In the genomic region with DNA sequence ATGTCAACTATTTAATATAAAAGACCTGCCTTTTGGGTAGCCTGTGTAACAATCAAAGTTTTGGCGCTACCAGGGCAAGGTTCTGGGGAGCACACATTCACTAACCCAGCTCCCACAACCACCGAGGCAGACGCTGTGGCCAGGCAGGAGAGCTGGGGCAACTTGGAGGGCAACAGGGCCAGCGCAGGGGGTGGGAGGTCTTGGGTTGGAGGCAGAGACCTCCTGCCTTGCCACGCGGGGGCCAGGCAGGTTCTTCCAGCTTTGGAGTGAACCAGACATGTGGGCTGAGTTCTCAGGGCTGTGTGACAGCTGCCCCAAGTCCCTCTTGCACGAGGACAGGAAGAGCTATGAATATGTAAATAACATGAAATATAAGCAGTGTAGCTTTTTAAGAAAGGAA, we compare ENCODE assay signal across 29 cellular contexts.
"Had no signal": no experiment of that assay in that cellular context is flagged by ENCODE, and none has a peak within 500 bp of the region (broad histone marks: within the 10 kb centered on the region; RNA-seq: fewer than 3 reads in every experiment).

No MANE protein-coding gene starts in this region.

- H3K27ac ChIP-seq: left lung, lower lobe of right lung, neural progenitor cell, ovary, right atrium auricular region, right lobe of liver, tibial nerve, uterus had no signal

- H3K36me3 Mint-ChIP-seq: immature natural killer cell; mesothelial cell of epicardium; natural killer cell; neural progenitor cell; stimulated activated memory B cell treated with anti-CD40 and anti-IgM and Interleukin-4, amounts not matched to agents 10 μg/mL and 1 μg/mL and 100 μg/mL, for 72 hours; type B pancreatic cell had no signal

- H3K4me3 ChIP-seq: left lung, lower lobe of right lung, neural progenitor cell, ovary, right atrium auricular region, right lobe of liver, tibial nerve, uterus had no signal

- H3K4me1 ChIP-seq: uterus had no signal

- H2AFZ ChIP-seq: neural progenitor cell had no signal

- H3K4me2 ChIP-seq: neural progenitor cell had no signal

- H3K27ac Mint-ChIP-seq: immature natural killer cell; mesothelial cell of epicardium; naive B cell; natural killer cell; nephron progenitor cell; neural progenitor cell; progenitor cell of endocrine pancreas; stimulated activated memory B cell treated with anti-CD40 and anti-IgM and Interleukin-4, amounts not matched to agents 10 μg/mL and 1 μg/mL and 100 μg/mL, for 72 hours; stimulated activated naive CD8-positive, alpha-beta T cell treated with anti-CD3 and anti-CD28 coated beads, Interleukin-15, amount 100 ng/mL, for 72 hours; type B pancreatic cell had no signal

- H3K27me3 Mint-ChIP-seq: progenitor cell of endocrine pancreas had no signal

- H3K9me3 Mint-ChIP-seq: immature natural killer cell; mesothelial cell of epicardium; natural killer cell; neural progenitor cell; stimulated activated naive CD8-positive, alpha-beta T cell treated with anti-CD3 and anti-CD28 coated beads, Interleukin-15, amount 100 ng/mL, for 72 hours; type B pancreatic cell had no signal

- H3K9ac ChIP-seq: neural progenitor cell had no signal

- H3K9me3 ChIP-seq: left lung, lower lobe of right lung, ovary, right atrium auricular region, right lobe of liver, tibial nerve, uterus had no signal

- H3K27me3 ChIP-seq: ovary, right atrium auricular region, right lobe of liver, uterus had no signal

- DNase-seq: hypothalamus; immature natural killer cell; kidney; left colon; left lung; lower lobe of right lung; mammary epithelial cell; mesenchymal stem cell; naive B cell; natural killer cell; nephron progenitor cell; ovary; small intestine; stimulated activated CD4-positive, alpha-beta T cell treated with anti-CD3 and anti-CD28 coated beads, Interleukin-1b, Interleukin-23, amount 100 ng/mL, for 48 hours; stimulated activated CD4-positive, alpha-beta T cell treated with anti-CD3 and anti-CD28 coated beads, Interleukin-2, amount 100 ng/mL, for 48 hours; stimulated activated CD4-positive, alpha-beta T cell treated with anti-CD3 and anti-CD28 coated beads, Interleukin-4, amount 100 ng/mL, for 4 hours; stimulated activated CD8-positive, alpha-beta memory T cell treated with anti-CD3 and anti-CD28 coated beads, Interleukin-4, amount 100 ng/mL, for 48 hours; stimulated activated naive CD4-positive, alpha-beta T cell treated with Interleukin-2 at 50 U/mL for 16 hours; stimulated activated naive CD8-positive, alpha-beta T cell treated with anti-CD3 and anti-CD28 coated beads, Interleukin-15, amount 100 ng/mL, for 72 hours; substantia nigra; uterus had no signal

- H3K4me3 Mint-ChIP-seq: immature natural killer cell; mesothelial cell of epicardium; naive B cell; natural killer cell; nephron progenitor cell; neural progenitor cell; stimulated activated memory B cell treated with anti-CD40 and anti-IgM and Interleukin-4, amounts not matched to agents 10 μg/mL and 1 μg/mL and 100 μg/mL, for 72 hours; stimulated activated naive CD8-positive, alpha-beta T cell treated with anti-CD3 and anti-CD28 coated beads, Interleukin-15, amount 100 ng/mL, for 72 hours; type B pancreatic cell had no signal

- H3K36me3 ChIP-seq: left lung, lower lobe of right lung, neural progenitor cell, ovary, right atrium auricular region, right lobe of liver, tibial nerve, uterus had no signal
